In genomic region chr4:158182736-158183135, GRCh38 we compare ENCODE assay signal across 21 cellular contexts. TPM values are rescaled to one million over a fixed set of nuclear protein-coding genes. Genes with fewer than 3 reads are reported as not detected.
DNase-seq lines count a peak whose midpoint lies in the region; ATAC-seq, FAIRE-seq and TF ChIP-seq lines count a peak whose summit lies in the region.
"Had no signal": no experiment of that assay in that cellular context is flagged by ENCODE, and none has a peak within 500 bp of the region (broad histone marks: within the 10 kb centered on the region; RNA-seq: fewer than 3 reads in every experiment).

No MANE protein-coding gene starts in this region.

- peak in 3 of 4 donors; percentile 22 to 57 (median 52) for ATAC-seq in heart left ventricle
- no peak for ATAC-seq in Right ventricle myocardium inferior
- ATAC-seq in aorta (ENCODE audit: low FRiP score): peak; percentile 24
- ATAC-seq: A549; activated T-cell treated with anti-CD3 and anti-CD28 coated beads, Interleukin-2, amount 50 U/mL, for 72 hours; left lobe of liver; right lobe of liver had no signal

- H3K4me1 ChIP-seq in heart left ventricle (peaks cover 0 to 21% (median 6%) of the 10 kb centered on the region in 12 donors), aorta (ENCODE audit: control insufficient read depth in 1 of 2, insufficient read depth in 2 of 2, low read length in 2 of 2) (peaks cover 2 to 8% of the 10 kb centered on the region in 2 donors)
- H3K4me1 ChIP-seq: A549; BLaER1 treated with 17β-estradiol and CSF1 and Interleukin-3, amounts not matched to agents 10 nM and 100 nM; right lobe of liver had no signal

- H3K36me3 ChIP-seq in heart left ventricle (peaks cover 0 to 48% (median 12%) of the 10 kb centered on the region in 9 donors), aorta (ENCODE audit: control insufficient read depth in 1 of 2, insufficient read depth in 2 of 2, low read length in 1 of 2) (no peaks in the 10 kb centered on the region)
- H3K36me3 ChIP-seq: right lobe of liver had no signal

- H3K4me3 ChIP-seq in heart left ventricle (no peak overlapping the region), aorta (ENCODE audit: low read length in 2 of 2) (no peak overlapping the region)
- H3K4me3 ChIP-seq: A549; BLaER1 treated with 17β-estradiol and CSF1 and Interleukin-3, amounts not matched to agents 10 nM and 100 nM; heart right ventricle; right lobe of liver had no signal

- no peak for TF ChIP-seq POLR2A in heart left ventricle (IDR thresholded peaks at IDR 0.05)

- 94 to 95% (median 94%) methylated on average over 15 of the region's 15 CpGs for WGBS in heart left ventricle, 4 donors
- 79 to 81% methylated on average over 15 of the region's 15 CpGs for WGBS in aorta, 2 donors

- H3K9me3 ChIP-seq in heart left ventricle: no peaks in the 10 kb centered on the region
- H3K9me3 ChIP-seq in aorta (ENCODE audit: control insufficient read depth, low read length): no peaks in the 10 kb centered on the region
- H3K9me3 ChIP-seq: A549; BLaER1 treated with 17β-estradiol and CSF1 and Interleukin-3, amounts not matched to agents 10 nM and 100 nM; heart right ventricle; right lobe of liver had no signal

- in situ Hi-C loops in G401 (cut with HindIII; ENCODE audit: low sequenced_read_pairs): loop anchor here (25.0 kb wide), 1 partner anchor 195 kb away; no protein-coding TSS in a partner anchor

- no peak for DNase-seq in heart left ventricle
- no peak for DNase-seq in Right ventricle myocardium inferior (ENCODE audit: missing footprints)
- peak; percentile 15 for DNase-seq in fibroblast of gingiva (ENCODE audit: low read depth)
- DNase-seq in aorta: peak; percentile 51 to 75
- no peak for DNase-seq in activated CD4-positive, CD25-positive, alpha-beta regulatory T cell (lab: John Stamatoyannopoulos, UW)
- no peak for DNase-seq in HTR-8/SVneo (ENCODE audit: insufficient read length, low spot score)
- no peak for DNase-seq in G401 (ENCODE audit: low spot score)
- DNase-seq: activated CD4-positive, alpha-beta T cell treated with anti-CD3 and anti-CD28 coated beads for 4 hours; activated naive CD4-positive, alpha-beta T cell treated with anti-CD3 and anti-CD28 coated beads, Interleukin-2, amount 10 ng/mL, durations not matched to agents 7 days and 5 days; activated T-cell treated with anti-CD3 and anti-CD28 coated beads, Interleukin-2, amount 50 U/mL, for 72 hours; heart right ventricle; Karpas-422; naive B cell; NCI-H2171; NCI-H524 treated with DMSO at 0.1 percent for 48 hours; right lobe of liver had no signal

- no peak for TF ChIP-seq CTCF in heart left ventricle (IDR thresholded peaks at IDR 0.05)

- H3K27ac ChIP-seq in heart left ventricle: no peak overlapping the region
- H3K27ac ChIP-seq in aorta (ENCODE audit: low read depth in 1 of 2, low read length in 2 of 2): peak overlapping the region in 1 of 2 donors; percentile 1
- H3K27ac ChIP-seq: A549; BLaER1 treated with 17β-estradiol and CSF1 and Interleukin-3, amounts not matched to agents 10 nM and 100 nM; heart right ventricle; right lobe of liver had no signal

- no peak for FAIRE-seq in HTR-8/SVneo (lab: Jason Lieb, UNC)
- FAIRE-seq: A549, GM18507 had no signal

- no peaks in the 10 kb centered on the region for H3K27me3 ChIP-seq in heart left ventricle
- H3K27me3 ChIP-seq in aorta (ENCODE audit: control insufficient read depth in 1 of 2, insufficient read depth in 2 of 2, low read length in 1 of 2): no peaks in the 10 kb centered on the region
- H3K27me3 ChIP-seq: BLaER1 treated with 17β-estradiol and CSF1 and Interleukin-3, amounts not matched to agents 10 nM and 100 nM; heart right ventricle; right lobe of liver had no signal

- intact Hi-C loops in heart left ventricle (cut with DNase I): loop anchor here in 1 of 10 donors (5.0 kb wide), 1 partner anchor 60 kb away; no protein-coding TSS in a partner anchor
- intact Hi-C loops in Right ventricle myocardium inferior (cut with DNase I): no loop called here
- intact Hi-C loops in aorta (cut with DNase I): no loop called here

TF ChIP-seq in PFSK-1, 5 proteins besides CTCF, POLR2A, EP300 and RAD21:
- TF ChIP-seq FOXP2 (optimal IDR thresholded peaks at IDR 0.05; ENCODE audit: borderline replicate concordance, extremely low read depth, extremely low read length, insufficient read depth): peak; percentile 77
- no peak for TF ChIP-seq REST (IDR thresholded peaks at IDR 0.05; ENCODE audit: insufficient read depth in 1 of 2, low read depth in 2 of 2, low read length in 2 of 2)

RNA-seq across cellular contexts. Expression of gene GASK1B, which starts 9.9 kb away (rescaled TPM):
- total RNA-seq in heart left ventricle (100 to 1,000 TPM in 2 of 9 donors, 10 to 100 TPM in 7; 34.5 to 108 (median 73.9) TPM), Right ventricle myocardium inferior (68.6 TPM), aorta (100 to 1,000 TPM; 116 to 173 TPM)
- polyA plus RNA-seq in heart left ventricle (10 to 100 TPM; 10.0 to 38.5 TPM), aorta (10 to 100 TPM; 28.5 to 62.5 TPM)
- 3.7 TPM for polyA plus RNA-seq in PFSK-1 (2012; ENCODE audit: insufficient read length, low read depth)
- total RNA-seq in G401 (2014; rRNA removed; shearing (Covaris generic)): 42.5 and 46.2 TPM in 2 replicates
- total RNA-seq: activated T-cell treated with anti-CD3 and anti-CD28 coated beads, Interleukin-2, amount 50 U/mL, for 72 hours had no signal

RNA-seq across cellular contexts. Expression of gene TMEM144, which starts 27.6 kb away (rescaled TPM):
- total RNA-seq in heart left ventricle (10 to 100 TPM in 6 of 9 donors, 1 to 10 TPM in 3; 6.8 to 17.7 (median 12.5) TPM), Right ventricle myocardium inferior (12.6 TPM), aorta (10 to 100 TPM; 14.1 to 18.9 TPM)
- polyA plus RNA-seq in heart left ventricle (1 to 10 TPM; 2.3 to 8.0 TPM), aorta (10 to 100 TPM in 1 of 2 donors, 1 to 10 TPM in 1; 5.2 to 10.4 TPM)
- 1.4 TPM for polyA plus RNA-seq in PFSK-1 (2012; ENCODE audit: insufficient read length, low read depth)
- 4.1 and 9.8 TPM in 2 replicates for total RNA-seq in G401 (2014; rRNA removed; shearing (Covaris generic))

Comparison
In these comparisons a context has a peak if more than half of its experiments do, and no peak if none do; other contexts are left out.
1. DNase-seq: peak in fibroblast of gingiva (single experiment) and aorta (2 of 2); none in heart left ventricle (0 of 5), Right ventricle myocardium inferior (single experiment), activated CD4-positive, CD25-positive, alpha-beta regulatory T cell (0 of 4), HTR-8/SVneo (single experiment) and G401 (single experiment).